In genomic region chr7:106737202-106737562, GRCh38 we compare ENCODE assay signal across 10 cellular contexts.
DNase-seq lines count a peak whose midpoint lies in the region; ATAC-seq and TF ChIP-seq lines count a peak whose summit lies in the region.
"Had no signal": no experiment of that assay in that cellular context is flagged by ENCODE, and none has a peak within 500 bp of the region (broad histone marks: within the 10 kb centered on the region; RNA-seq: fewer than 3 reads in every experiment).

No MANE protein-coding gene starts in this region.

- H3K36me3 Mint-ChIP-seq in HFFc6 (ENCODE audit: low read depth) = peaks cover 29% of the 10 kb centered on the region

- peaks cover 8% of the 10 kb centered on the region for H3K9me3 Mint-ChIP-seq in HFFc6

- 85 to 89% methylated on average over 1 of the region's 1 CpG for WGBS in lung, 2 donors

- peak overlapping the region; percentile 96 for H3K27ac Mint-ChIP-seq in HFFc6

- H3K36me3 ChIP-seq in BLaER1 (no peaks in the 10 kb centered on the region), lung (ENCODE audit: control insufficient read depth in 2 of 2, insufficient read depth in 2 of 2, low read length in 2 of 2) (no peaks in the 10 kb centered on the region), MG63 (no peaks in the 10 kb centered on the region)

- H3K27me3 Mint-ChIP-seq in HFFc6 (ENCODE audit: insufficient read depth) = no peaks in the 10 kb centered on the region

- no peak overlapping the region for H3K9ac ChIP-seq in BLaER1

- H3K27ac ChIP-seq in BLaER1 = no peak overlapping the region
- H3K27ac ChIP-seq in lung (ENCODE audit: low read depth in 1 of 2, low read length in 1 of 2) = no peak overlapping the region

- DNase-seq in HFFc6 (peak; percentile 63), astrocyte of the hippocampus (ENCODE audit: low read depth, low spot score) (peak; percentile 57), lung (ENCODE audit: low spot score) (no peak), MG63 (no peak), AG08396 (ENCODE audit: low spot score) (no peak), NCI-H446 treated with DMSO at 0.1 percent for 48 hours (lab: John Stamatoyannopoulos, UW) (no peak)
- no peak for DNase-seq in stimulated activated CD4-positive, alpha-beta T cell treated with anti-CD3 and anti-CD28 coated beads, Interleukin-4, amount 100 ng/mL, for 4 hours
- DNase-seq: activated CD8-positive, alpha-beta memory T cell treated with anti-CD3 and anti-CD28 coated beads, Interleukin-2, amount 50 U/mL, for 48 hours; stimulated activated CD8-positive, alpha-beta memory T cell treated with anti-CD3 and anti-CD28 coated beads, Interleukin-4, amount 100 ng/mL, for 48 hours had no signal

- TF ChIP-seq CTCF in HFFc6 (IDR thresholded peaks at IDR 0.05) (peak; percentile 78), lung (IDR thresholded peaks at IDR 0.05; ENCODE audit: control extremely low read depth, extremely low read depth) (no peak)

- H3K4me2 ChIP-seq in BLaER1 = peak overlapping the region; percentile 45

- no peaks in the 10 kb centered on the region for H4K20me1 ChIP-seq in BLaER1

- H3K4me3 Mint-ChIP-seq in HFFc6 = 0 out of 2 replicates have a peak overlapping the region, but pooled peaks have one; percentile 54

- peak; percentile 31 for ATAC-seq in lung (ENCODE audit: insufficient read depth, low FRiP score)

- H3K27me3 ChIP-seq in BLaER1 = no peaks in the 10 kb centered on the region
- H3K27me3 ChIP-seq in lung (ENCODE audit: control insufficient read depth, insufficient read depth) = no peaks in the 10 kb centered on the region
- H3K27me3 ChIP-seq in MG63 = no peaks in the 10 kb centered on the region

- H3K4me3 ChIP-seq in BLaER1 (no peak overlapping the region), lung (no peak overlapping the region), MG63 (no peak overlapping the region)

- H3K4me1 ChIP-seq in BLaER1 (peaks cover 12% of the 10 kb centered on the region), lung (ENCODE audit: control insufficient read depth in 2 of 2, insufficient read depth in 2 of 2, low read length in 2 of 2) (no peaks in the 10 kb centered on the region)

- H3K9me3 ChIP-seq in BLaER1 (no peaks in the 10 kb centered on the region), lung (ENCODE audit: control insufficient read depth in 2 of 2, insufficient read depth in 1 of 2, low read length in 1 of 2) (no peaks in the 10 kb centered on the region), MG63 (no peaks in the 10 kb centered on the region)

- peaks cover 33% of the 10 kb centered on the region for H3K4me1 Mint-ChIP-seq in HFFc6 (ENCODE audit: low read depth)

Comparison
In these comparisons a context has a peak if more than half of its experiments do, and no peak if none do; other contexts are left out.
1. DNase-seq: peak in HFFc6 (single experiment) and astrocyte of the hippocampus (single experiment); none in lung (single experiment), MG63 (single experiment), AG08396 (single experiment), NCI-H446 treated with DMSO at 0.1 percent for 48 hours (single experiment) and stimulated activated CD4-positive, alpha-beta T cell treated with anti-CD3 and anti-CD28 coated beads, Interleukin-4, amount 100 ng/mL, for 4 hours (0 of 2).